Comparison of ENCODE assay signal across 9 cellular contexts in genomic region chr3:12100784-12101183, GRCh38.
"Had no signal": no experiment of that assay in that cellular context is flagged by ENCODE, and none has a peak within 500 bp of the region (broad histone marks: within the 10 kb centered on the region; RNA-seq: fewer than 3 reads in every experiment).

No MANE protein-coding gene starts in this region.

- H3K4me1 Mint-ChIP-seq: GM23338, H9 had no signal

- H3K36me3 ChIP-seq: HAP-1 had no signal

- H3K4me3 Mint-ChIP-seq: GM23338, H9, HFFc6 had no signal

- ATAC-seq: GM23338, HCT116 had no signal

- H3K27ac Mint-ChIP-seq: GM23338, H9, HFFc6 had no signal

- DNase-seq: GM23248, GOT3, H7, H9, HCEC 1CT, HFFc6 had no signal

- H3K9me3 ChIP-seq: HAP-1 had no signal

- H3K27ac ChIP-seq: GM23248 had no signal

- H3K4me1 ChIP-seq: HAP-1 had no signal

- H3K4me3 ChIP-seq: GM23248, GM23338, HAP-1 had no signal
